Comparison of ENCODE assay signal across 8 cellular contexts in genomic region chr1:179876289-179876715, GRCh38. TPM values are rescaled to one million over a fixed set of nuclear protein-coding genes. Genes with fewer than 3 reads are reported as not detected.
DNase-seq lines count a peak whose midpoint lies in the region; ATAC-seq and TF ChIP-seq lines count a peak whose summit lies in the region.

No MANE protein-coding gene starts in this region.

- no peak for TF ChIP-seq CTCF in thyroid gland (IDR thresholded peaks at IDR 0.05)

- H3K4me1 ChIP-seq in thyroid gland, result peaks cover 27 to 45% of the 10 kb centered on the region in 2 donors

- peak overlapping the region; percentile 51 to 64 (median 57) for H3K27ac ChIP-seq in thyroid gland

- DNase-seq in activated CD8-positive, alpha-beta memory T cell treated with anti-CD3 and anti-CD28 coated beads, Interleukin-2, amount 10 ng/mL, durations not matched to agents 7 days and 5 days, result no peak
- no peak for DNase-seq in activated CD8-positive, alpha-beta memory T cell treated with anti-CD3 and anti-CD28 coated beads for 24 hours
- DNase-seq in activated CD8-positive, alpha-beta T cell treated with anti-CD3 and anti-CD28 coated beads, Interleukin-2, amount 10 ng/mL, durations not matched to agents 7 days and 5 days, result no peak
- DNase-seq in iris pigment epithelial cell (ENCODE audit: low read depth) (peak; percentile 75), thyroid gland (no peak), globus pallidus (ENCODE audit: low spot score) (no peak), cerebellar nuclear complex (lab: John Stamatoyannopoulos, UW) (no peak), SKM-1 treated with dmso at 0.1 percent for 144 hours (lab: John Stamatoyannopoulos, UW; ENCODE audit: unreplicated experiment) (no peak)

- 31 to 44% methylated on average over 3 of the region's 3 CpGs for WGBS in thyroid gland, 2 donors

- peak overlapping the region; percentile 88 for H3K4me3 Mint-ChIP-seq in activated CD8-positive, alpha-beta memory T cell treated with anti-CD3 and anti-CD28 coated beads, Interleukin-2, amount 10 ng/mL, durations not matched to agents 7 days and 5 days
- H3K4me3 Mint-ChIP-seq in activated CD8-positive, alpha-beta T cell treated with anti-CD3 and anti-CD28 coated beads, Interleukin-2, amount 10 ng/mL, durations not matched to agents 7 days and 5 days, result peak overlapping the region; percentile 86

- ATAC-seq in activated CD8-positive, alpha-beta memory T cell treated with anti-CD3 and anti-CD28 coated beads, Interleukin-2, amount 10 ng/mL, durations not matched to agents 7 days and 5 days, result no peak
- no peak for ATAC-seq in activated CD8-positive, alpha-beta T cell treated with anti-CD3 and anti-CD28 coated beads, Interleukin-2, amount 10 ng/mL, durations not matched to agents 7 days and 5 days

- H3K4me1 Mint-ChIP-seq in activated CD8-positive, alpha-beta memory T cell treated with anti-CD3 and anti-CD28 coated beads, Interleukin-2, amount 10 ng/mL, durations not matched to agents 7 days and 5 days, result peaks cover 51% of the 10 kb centered on the region
- peaks cover 47% of the 10 kb centered on the region for H3K4me1 Mint-ChIP-seq in activated CD8-positive, alpha-beta T cell treated with anti-CD3 and anti-CD28 coated beads, Interleukin-2, amount 10 ng/mL, durations not matched to agents 7 days and 5 days (ENCODE audit: low read depth)

- H3K9me3 ChIP-seq in thyroid gland, result no peaks in the 10 kb centered on the region

- no peaks in the 10 kb centered on the region for H3K27me3 ChIP-seq in thyroid gland

- H3K27me3 Mint-ChIP-seq in activated CD8-positive, alpha-beta memory T cell treated with anti-CD3 and anti-CD28 coated beads, Interleukin-2, amount 10 ng/mL, durations not matched to agents 7 days and 5 days, result no peaks in the 10 kb centered on the region
- H3K27me3 Mint-ChIP-seq in activated CD8-positive, alpha-beta T cell treated with anti-CD3 and anti-CD28 coated beads, Interleukin-2, amount 10 ng/mL, durations not matched to agents 7 days and 5 days (ENCODE audit: low read depth), result no peaks in the 10 kb centered on the region

- H3K36me3 ChIP-seq in thyroid gland, result peaks cover 0 to 3% of the 10 kb centered on the region in 2 donors

- TF ChIP-seq POLR2A in thyroid gland (IDR thresholded peaks at IDR 0.05), result no peak

- no peaks in the 10 kb centered on the region for H3K9me3 Mint-ChIP-seq in activated CD8-positive, alpha-beta memory T cell treated with anti-CD3 and anti-CD28 coated beads, Interleukin-2, amount 10 ng/mL, durations not matched to agents 7 days and 5 days (ENCODE audit: low read depth)
- H3K9me3 Mint-ChIP-seq in activated CD8-positive, alpha-beta T cell treated with anti-CD3 and anti-CD28 coated beads, Interleukin-2, amount 10 ng/mL, durations not matched to agents 7 days and 5 days (ENCODE audit: insufficient read depth), result no peaks in the 10 kb centered on the region

- H3K27ac Mint-ChIP-seq in activated CD8-positive, alpha-beta memory T cell treated with anti-CD3 and anti-CD28 coated beads, Interleukin-2, amount 10 ng/mL, durations not matched to agents 7 days and 5 days, result peak overlapping the region; percentile 68
- peak overlapping the region; percentile 52 for H3K27ac Mint-ChIP-seq in activated CD8-positive, alpha-beta T cell treated with anti-CD3 and anti-CD28 coated beads, Interleukin-2, amount 10 ng/mL, durations not matched to agents 7 days and 5 days

- peak overlapping the region in 1 of 3 donors; percentile 12 for H3K4me3 ChIP-seq in thyroid gland (replicated peaks in 1 of 3)

- POLR2A ChIA-PET in activated CD8-positive, alpha-beta T cell treated with anti-CD3 and anti-CD28 coated beads, Interleukin-2, amount 10 ng/mL, durations not matched to agents 7 days and 5 days (lab: Charles Lee), result interaction anchor here (1.3 kb wide), 1 partner anchor 278 kb away, joined by 6 read pairs; no protein-coding TSS in a partner anchor

- H3K36me3 Mint-ChIP-seq in activated CD8-positive, alpha-beta memory T cell treated with anti-CD3 and anti-CD28 coated beads, Interleukin-2, amount 10 ng/mL, durations not matched to agents 7 days and 5 days, result peaks cover 19% of the 10 kb centered on the region
- H3K36me3 Mint-ChIP-seq in activated CD8-positive, alpha-beta T cell treated with anti-CD3 and anti-CD28 coated beads, Interleukin-2, amount 10 ng/mL, durations not matched to agents 7 days and 5 days (ENCODE audit: low read depth), result peaks cover 31% of the 10 kb centered on the region

- CTCF ChIA-PET in activated CD8-positive, alpha-beta memory T cell treated with anti-CD3 and anti-CD28 coated beads, Interleukin-2, amount 10 ng/mL, durations not matched to agents 7 days and 5 days (lab: Charles Lee), result interaction anchor here (2.3 kb wide), 1 partner anchor 9 kb away, joined by 13 read pairs; no protein-coding TSS in a partner anchor
- CTCF ChIA-PET in activated CD8-positive, alpha-beta T cell treated with anti-CD3 and anti-CD28 coated beads, Interleukin-2, amount 10 ng/mL, durations not matched to agents 7 days and 5 days (lab: Charles Lee), result interaction anchor here (0.6 to 3.3 kb wide), 5 partner anchors 8 to 78 kb away, joined by 3 to 14 read pairs (median 3); partner anchors contain the start of gene CEP350

- intact Hi-C loops in thyroid gland (cut with DNase I), result loop anchor here (10.0 kb wide), 2 partner anchors 62 to 298 kb away; no protein-coding TSS in a partner anchor

RNA-seq across cellular contexts. Expression of gene TOR1AIP2, which starts 1.3 kb away (rescaled TPM):
- total RNA-seq in activated CD8-positive, alpha-beta memory T cell treated with anti-CD3 and anti-CD28 coated beads, Interleukin-2, amount 10 ng/mL, durations not matched to agents 7 days and 5 days, result 10 to 100 TPM; 43.5 to 50.1 TPM
- total RNA-seq in activated CD8-positive, alpha-beta T cell treated with anti-CD3 and anti-CD28 coated beads, Interleukin-2, amount 10 ng/mL, durations not matched to agents 7 days and 5 days, result 10 to 100 TPM; 48.0 to 49.0 TPM
- 100 to 1,000 TPM in 2 of 4 donors, 10 to 100 TPM in 2; 70.1 to 115 (median 86.9) TPM for total RNA-seq in thyroid gland

RNA-seq across cellular contexts. Expression of gene TOR1AIP1, which starts 5.8 kb away (rescaled TPM):
- 10 to 100 TPM; 67.3 to 80.0 TPM for total RNA-seq in activated CD8-positive, alpha-beta memory T cell treated with anti-CD3 and anti-CD28 coated beads, Interleukin-2, amount 10 ng/mL, durations not matched to agents 7 days and 5 days
- total RNA-seq in activated CD8-positive, alpha-beta T cell treated with anti-CD3 and anti-CD28 coated beads, Interleukin-2, amount 10 ng/mL, durations not matched to agents 7 days and 5 days, result 10 to 100 TPM; 67.7 to 71.0 TPM
- total RNA-seq in thyroid gland, result 100 to 1,000 TPM in 3 of 4 donors, 10 to 100 TPM in 1; 91.1 to 116 (median 104) TPM
